In genomic region chr19:51480590-51480989, GRCh38 we compare ENCODE assay signal across 16 cellular contexts. TPM values are rescaled to one million over a fixed set of nuclear protein-coding genes. Genes with fewer than 3 reads are reported as not detected.
DNase-seq lines count a peak whose midpoint lies in the region; ATAC-seq and TF ChIP-seq lines count a peak whose summit lies in the region.
"Had no signal": no experiment of that assay in that cellular context is flagged by ENCODE, and none has a peak within 500 bp of the region (broad histone marks: within the 10 kb centered on the region; RNA-seq: fewer than 3 reads in every experiment).

No MANE protein-coding gene starts in this region.

- no peak overlapping the region for H3K4me3 ChIP-seq in LNCaP clone FGC (ENCODE audit: low read depth, low read length)

- no peak overlapping the region for H3K27ac Mint-ChIP-seq in activated CD4-positive, alpha-beta T cell treated with anti-CD3 and anti-CD28 coated beads for 36 hours
- H3K27ac Mint-ChIP-seq: type B pancreatic cell had no signal

- POLR2A ChIA-PET in activated CD4-positive, alpha-beta T cell treated with anti-CD3 and anti-CD28 coated beads for 36 hours (lab: Charles Lee), result no interaction called here

- DNase-seq in activated CD4-positive, alpha-beta T cell treated with anti-CD3 and anti-CD28 coated beads for 36 hours, result peak; percentile 38
- DNase-seq in activated CD4-positive, alpha-beta T cell treated with anti-CD3 and anti-CD28 coated beads for 1 hour, result no peak
- DNase-seq in LNCaP clone FGC (ENCODE audit: low read depth), result peak; percentile 6
- peak; percentile 35 for DNase-seq in astrocyte of the hippocampus (ENCODE audit: low read depth, low spot score)
- DNase-seq in retina, result peak; percentile 34
- no peak for DNase-seq in AG20443 (ENCODE audit: low spot score)
- DNase-seq in NCI-H2029 (lab: John Stamatoyannopoulos, UW), result no peak
- DNase-seq: activated T-cell treated with anti-CD3 and anti-CD28 coated beads, Interleukin-2, amount 50 U/mL, for 4 hours; DMS79; foreskin fibroblast; left ventricle myocardium superior; NCI-H1105 treated with DMSO at 0.1 percent for 48 hours had no signal

- H3K4me3 Mint-ChIP-seq in activated CD4-positive, alpha-beta T cell treated with anti-CD3 and anti-CD28 coated beads for 36 hours, result no peak overlapping the region
- H3K4me3 Mint-ChIP-seq: activated T-cell treated with anti-CD3 and anti-CD28 coated beads, Interleukin-2, amount 50 U/mL, for 4 hours; central memory CD8-positive, alpha-beta T cell; type B pancreatic cell had no signal

- TF ChIP-seq CTCF in LNCaP clone FGC (IDR thresholded peaks at IDR 0.05; ENCODE audit: control insufficient read depth, extremely low read depth, insufficient read depth), result no peak

- intact Hi-C loops in activated CD4-positive, alpha-beta T cell treated with anti-CD3 and anti-CD28 coated beads for 36 hours (cut with DNase I, micrococcal nuclease), result loop anchor here in 1 of 2 experiments (2.0 to 10.0 kb wide), 2 partner anchors 40 to 1804 kb away; no protein-coding TSS in a partner anchor

- peaks cover 30% of the 10 kb centered on the region for H3K4me1 Mint-ChIP-seq in activated CD4-positive, alpha-beta T cell treated with anti-CD3 and anti-CD28 coated beads for 36 hours
- H3K4me1 Mint-ChIP-seq: central memory CD8-positive, alpha-beta T cell had no signal

- CTCF ChIA-PET in activated CD4-positive, alpha-beta T cell treated with anti-CD3 and anti-CD28 coated beads for 36 hours (lab: Charles Lee), result interaction anchor here (1.3 to 2.8 kb wide), 2 partner anchors 8 to 59 kb away, joined by 4 to 14 read pairs; no protein-coding TSS in a partner anchor

- peaks cover 3% of the 10 kb centered on the region for H3K9me3 Mint-ChIP-seq in activated CD4-positive, alpha-beta T cell treated with anti-CD3 and anti-CD28 coated beads for 36 hours (ENCODE audit: low read depth)
- H3K9me3 Mint-ChIP-seq: central memory CD8-positive, alpha-beta T cell; type B pancreatic cell had no signal

- no peaks in the 10 kb centered on the region for H3K36me3 Mint-ChIP-seq in activated CD4-positive, alpha-beta T cell treated with anti-CD3 and anti-CD28 coated beads for 36 hours (ENCODE audit: low read depth)
- H3K36me3 Mint-ChIP-seq: type B pancreatic cell had no signal

- peaks cover 22% of the 10 kb centered on the region for H3K27me3 Mint-ChIP-seq in activated CD4-positive, alpha-beta T cell treated with anti-CD3 and anti-CD28 coated beads for 36 hours

- ATAC-seq in activated CD4-positive, alpha-beta T cell treated with anti-CD3 and anti-CD28 coated beads for 36 hours, result no peak
- ATAC-seq in HG03565 (IDR thresholded peaks at IDR 0.05; ENCODE audit: unreplicated experiment), result no peak
- ATAC-seq: left ventricle myocardium superior had no signal

RNA-seq across cellular contexts. Expression of gene CEACAM18, which starts 2.3 kb away (rescaled TPM):
- total RNA-seq in activated CD4-positive, alpha-beta T cell treated with anti-CD3 and anti-CD28 coated beads for 36 hours, result not detected
- total RNA-seq: activated T-cell treated with anti-CD3 and anti-CD28 coated beads, Interleukin-2, amount 50 U/mL, for 4 hours; left ventricle myocardium superior; T-helper 2 cell treated with Interferon-gamma antibody and Interleukin-4, amounts not matched to agents 100 ng/mL and 5 ng/mL, for 36 hours had no signal

RNA-seq across cellular contexts. Expression of gene SIGLEC12, which starts 21.0 kb away (rescaled TPM):
- total RNA-seq in activated CD4-positive, alpha-beta T cell treated with anti-CD3 and anti-CD28 coated beads for 36 hours, result 1 to 10 TPM; 1.2 to 1.9 TPM
- total RNA-seq: left ventricle myocardium superior had no signal

RNA-seq across cellular contexts. Expression of gene SIGLEC8, which starts 22.3 kb away (rescaled TPM):
- total RNA-seq in activated CD4-positive, alpha-beta T cell treated with anti-CD3 and anti-CD28 coated beads for 36 hours, result not detected
- total RNA-seq: activated T-cell treated with anti-CD3 and anti-CD28 coated beads, Interleukin-2, amount 50 U/mL, for 4 hours; T-helper 2 cell treated with Interferon-gamma antibody and Interleukin-4, amounts not matched to agents 100 ng/mL and 5 ng/mL, for 36 hours had no signal

RNA-seq across cellular contexts. Expression of gene SIGLEC6, which starts 50.9 kb away (rescaled TPM):
- total RNA-seq in activated CD4-positive, alpha-beta T cell treated with anti-CD3 and anti-CD28 coated beads for 36 hours, result not detected

Comparison
In these comparisons a context has a peak if more than half of its experiments do, and no peak if none do; other contexts are left out.
1. DNase-seq: peak in activated CD4-positive, alpha-beta T cell treated with anti-CD3 and anti-CD28 coated beads for 36 hours (single experiment), LNCaP clone FGC (single experiment), astrocyte of the hippocampus (single experiment) and retina (single experiment); none in activated CD4-positive, alpha-beta T cell treated with anti-CD3 and anti-CD28 coated beads for 1 hour (single experiment), AG20443 (single experiment) and NCI-H2029 (single experiment).